In the genomic region with DNA sequence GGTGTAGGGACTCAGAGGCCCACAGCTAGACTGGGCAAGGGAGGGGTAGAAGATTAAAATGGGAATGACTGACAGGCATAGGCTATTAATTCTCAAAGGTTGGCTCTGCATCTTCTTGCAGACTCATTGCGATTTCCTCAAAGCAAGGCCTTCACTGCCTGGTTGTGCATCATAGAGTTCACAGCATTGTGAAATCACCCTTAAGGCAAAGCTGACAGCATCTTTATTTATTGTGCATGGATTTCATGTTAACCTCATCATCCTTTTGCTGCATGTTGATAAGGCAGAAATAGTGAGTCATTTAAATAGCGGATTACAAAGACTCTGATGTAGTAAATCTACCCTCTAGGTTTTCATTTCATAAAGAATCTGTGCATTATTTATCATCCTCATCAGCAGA, we compare ENCODE assay signal across 18 cellular contexts. TPM values are rescaled to one million over a fixed set of nuclear protein-coding genes. Genes with fewer than 3 reads are reported as not detected.
DNase-seq lines count a peak whose midpoint lies in the region; ATAC-seq and TF ChIP-seq lines count a peak whose summit lies in the region.
"Had no signal": no experiment of that assay in that cellular context is flagged by ENCODE, and none has a peak within 500 bp of the region (broad histone marks: within the 10 kb centered on the region; RNA-seq: fewer than 3 reads in every experiment).

No MANE protein-coding gene starts in this region.

- no peak for ATAC-seq in Right ventricle myocardium inferior
- no peak for ATAC-seq in GM19463 (IDR thresholded peaks at IDR 0.05; ENCODE audit: unreplicated experiment)
- ATAC-seq in HG03280 (IDR thresholded peaks at IDR 0.05; ENCODE audit: unreplicated experiment), result no peak
- ATAC-seq: activated T-helper 17 cell treated with anti-CD3 and anti-CD28 coated beads, Interleukin-2, amount 50 U/mL, for 72 hours; GM12878; Panc1 had no signal

- TF ChIP-seq CTCF in cardiac muscle cell (IDR thresholded peaks at IDR 0.05; ENCODE audit: low read depth, low read length), result no peak
- TF ChIP-seq CTCF in RWPE1 (conservative IDR thresholded peaks at IDR 0.05; ENCODE audit: low read depth), result no peak
- no peak for TF ChIP-seq CTCF in fibroblast of lung (conservative IDR thresholded peaks at IDR 0.05 in 1 of 2, IDR thresholded peaks at IDR 0.05 in 1 of 2; ENCODE audit: low read depth in 1 of 2, low read length in 2 of 2)

- H3K27ac ChIP-seq in cardiac muscle cell, result peak overlapping the region; percentile 100
- H3K27ac ChIP-seq in RWPE1, result peak overlapping the region; percentile 63
- no peak overlapping the region for H3K27ac ChIP-seq in fibroblast of lung (ENCODE audit: insufficient read depth, low read length)

- intact Hi-C loops in Right ventricle myocardium inferior (cut with DNase I), result no loop called here

- POLR2A ChIA-PET in RWPE1 (lab: Yijun Ruan, JAX; ENCODE audit: low non-redundant PET), result no interaction called here

- H3K27me3 ChIP-seq in cardiac muscle cell (no peaks in the 10 kb centered on the region), fibroblast of lung (ENCODE audit: control insufficient read depth, insufficient read depth, low read length) (no peaks in the 10 kb centered on the region)

- no peak overlapping the region for H3K9ac ChIP-seq in fibroblast of lung (ENCODE audit: insufficient read depth, low read length)

- no peak overlapping the region for H2AFZ ChIP-seq in fibroblast of lung (ENCODE audit: low read length)

- H3K79me2 ChIP-seq in fibroblast of lung (ENCODE audit: control insufficient read depth, insufficient read depth, low read length), result no peaks in the 10 kb centered on the region

- H3K4me1 ChIP-seq in cardiac muscle cell (ENCODE audit: low read depth) (peaks cover 64% of the 10 kb centered on the region), fibroblast of lung (ENCODE audit: control insufficient read depth, extremely low read depth, insufficient read depth, low read length) (peaks cover 9% of the 10 kb centered on the region)

- no peaks in the 10 kb centered on the region for H4K20me1 ChIP-seq in fibroblast of lung (ENCODE audit: control insufficient read depth, extremely low read depth, insufficient read depth, low read length)

- H3K4me3 ChIP-seq in cardiac muscle cell (no peak overlapping the region), fibroblast of lung (replicated peaks in 1 of 4; ENCODE audit: control extremely low read depth in 1 of 4, insufficient read depth in 1 of 4, low read depth in 3 of 4, low read length in 4 of 4) (no peak overlapping the region)
- H3K4me3 ChIP-seq: GM12878 had no signal

- no peak overlapping the region for H3K4me2 ChIP-seq in fibroblast of lung (ENCODE audit: extremely low read depth, insufficient read depth, low read length)

- H3K36me3 ChIP-seq in cardiac muscle cell (peaks cover under 1% of the 10 kb centered on the region), fibroblast of lung (ENCODE audit: control insufficient read depth, insufficient read depth, low read length) (no peaks in the 10 kb centered on the region)

- DNase-seq in cardiac muscle cell (ENCODE audit: low read depth in 1 of 2, low spot score in 1 of 2) (peak in 1 of 2 donors; percentile 82), Right ventricle myocardium inferior (ENCODE audit: missing footprints) (no peak), RWPE1 (ENCODE audit: low spot score) (peak; percentile 91), fibroblast of lung (ENCODE audit: low read depth in 2 of 2) (peak; percentile 91 to 95), stromal cell of bone marrow (ENCODE audit: low read depth) (peak; percentile 74), medulla oblongata (ENCODE audit: extremely low spot score) (no peak)
- DNase-seq: activated CD4-positive, alpha-beta T cell treated with anti-CD3 and anti-CD28 coated beads, Interleukin-2, amount 50 U/mL, for 1 hour; DMS 273 treated with DMSO at 0.1 percent for 48 hours; midbrain; NCI-H2227 treated with DMSO at 0.1 percent for 48 hours; posterior cingulate gyrus; stimulated activated CD8-positive, alpha-beta memory T cell treated with anti-CD3 and anti-CD28 coated beads, Interleukin-4, amount 100 ng/mL, for 48 hours had no signal

- H3K9me3 ChIP-seq in cardiac muscle cell (ENCODE audit: low read depth), result no peaks in the 10 kb centered on the region
- H3K9me3 ChIP-seq in fibroblast of lung (ENCODE audit: control insufficient read depth, insufficient read depth, low read depth, low read length), result no peaks in the 10 kb centered on the region

- CTCF ChIA-PET in RWPE1 (lab: Yijun Ruan, JAX), result no interaction called here

RNA-seq across cellular contexts. Expression of a gene that starts 13.6 kb away (rescaled TPM):
- total RNA-seq in cardiac muscle cell (94.7 and 121 TPM in 2 replicates), Right ventricle myocardium inferior (90.1 TPM), fibroblast of lung (6.9 and 9.9 TPM in 2 replicates)
- polyA plus RNA-seq in cardiac muscle cell (55.1 and 71.7 TPM in 2 replicates), fibroblast of lung (3.7 and 7.7 TPM in 2 replicates)
- 3.6 and 11.1 TPM in 2 replicates for polyA plus RNA-seq in fibroblast of lung (2012)
- 2.0 and 11.2 TPM in 2 replicates for polyA minus RNA-seq in fibroblast of lung (ENCODE audit: low replicate concordance)
- total RNA-seq: GM12878; T-helper 2 cell treated with Interferon-gamma antibody and Interleukin-4, amounts not matched to agents 100 ng/mL and 5 ng/mL, for 36 hours had no signal

Comparison
In these comparisons a context has a peak if more than half of its experiments do, and no peak if none do; other contexts are left out.
1. DNase-seq: peak in RWPE1 (single experiment), fibroblast of lung (2 of 2) and stromal cell of bone marrow (single experiment); none in Right ventricle myocardium inferior (single experiment) and medulla oblongata (single experiment).